14 cellular contexts compared by ENCODE assay signal in genomic region chr3:31634485-31634884, GRCh38.
DNase-seq lines count a peak whose midpoint lies in the region; ATAC-seq and TF ChIP-seq lines count a peak whose summit lies in the region.
"Had no signal": no experiment of that assay in that cellular context is flagged by ENCODE, and none has a peak within 500 bp of the region (broad histone marks: within the 10 kb centered on the region; RNA-seq: fewer than 3 reads in every experiment).

No MANE protein-coding gene starts in this region.

- no peaks in the 10 kb centered on the region for H3K9me3 Mint-ChIP-seq in chondrocyte (ENCODE audit: low read depth)
- H3K9me3 Mint-ChIP-seq in natural killer cell treated with Interleukin-12 subunit alpha and Interleukin-12 subunit beta and Interleukin-15 and Interleukin-18, amount 100 ng/mL, for 72 hours, result no peaks in the 10 kb centered on the region
- H3K9me3 Mint-ChIP-seq: central memory CD8-positive, alpha-beta T cell had no signal

- H3K4me1 Mint-ChIP-seq in chondrocyte (ENCODE audit: low read depth), result peaks cover 21% of the 10 kb centered on the region
- peaks cover 21 to 36% of the 10 kb centered on the region in 2 donors for H3K4me1 Mint-ChIP-seq in natural killer cell treated with Interleukin-12 subunit alpha and Interleukin-12 subunit beta and Interleukin-15 and Interleukin-18, amount 100 ng/mL, for 72 hours (ENCODE audit: low read depth in 2 of 2)

- peaks cover 17% of the 10 kb centered on the region for H3K36me3 Mint-ChIP-seq in chondrocyte (ENCODE audit: low read depth)
- peaks cover 19% of the 10 kb centered on the region for H3K36me3 Mint-ChIP-seq in natural killer cell treated with Interleukin-12 subunit alpha and Interleukin-12 subunit beta and Interleukin-15 and Interleukin-18, amount 100 ng/mL, for 72 hours

- peak overlapping the region; percentile 53 for H3K27ac Mint-ChIP-seq in chondrocyte (ENCODE audit: unreplicated experiment)
- peak overlapping the region; percentile 47 to 49 for H3K27ac Mint-ChIP-seq in natural killer cell treated with Interleukin-12 subunit alpha and Interleukin-12 subunit beta and Interleukin-15 and Interleukin-18, amount 100 ng/mL, for 72 hours

- no peaks in the 10 kb centered on the region for H3K27me3 Mint-ChIP-seq in chondrocyte (ENCODE audit: low read depth)
- no peaks in the 10 kb centered on the region for H3K27me3 Mint-ChIP-seq in natural killer cell treated with Interleukin-12 subunit alpha and Interleukin-12 subunit beta and Interleukin-15 and Interleukin-18, amount 100 ng/mL, for 72 hours
- H3K27me3 Mint-ChIP-seq: central memory CD8-positive, alpha-beta T cell had no signal

- DNase-seq in COLO829 (ENCODE audit: low spot score) (peak; percentile 18), HT1080 (ENCODE audit: low read depth) (peak; percentile 11), chondrocyte (ENCODE audit: low spot score) (no peak)
- DNase-seq in natural killer cell treated with Interleukin-12 subunit alpha and Interleukin-12 subunit beta and Interleukin-15 and Interleukin-18, amount 100 ng/mL, for 72 hours (ENCODE audit: low spot score), result no peak
- DNase-seq: activated T-cell treated with anti-CD3 and anti-CD28 coated beads, Interleukin-2, amount 50 U/mL, for 1 hour; NCI-H526; testis had no signal

- no peak overlapping the region for H3K4me3 Mint-ChIP-seq in chondrocyte (ENCODE audit: unreplicated experiment)
- H3K4me3 Mint-ChIP-seq in natural killer cell treated with Interleukin-12 subunit alpha and Interleukin-12 subunit beta and Interleukin-15 and Interleukin-18, amount 100 ng/mL, for 72 hours, result no peak overlapping the region
- H3K4me3 Mint-ChIP-seq: central memory CD8-positive, alpha-beta T cell had no signal

- ATAC-seq in natural killer cell treated with Interleukin-12 subunit alpha and Interleukin-12 subunit beta and Interleukin-15 and Interleukin-18, amount 100 ng/mL, for 72 hours, result no peak
- no peak for ATAC-seq in HG03159 (IDR thresholded peaks at IDR 0.05; ENCODE audit: unreplicated experiment)
- no peak for ATAC-seq in GM21360 (IDR thresholded peaks at IDR 0.05; ENCODE audit: unreplicated experiment)
- no peak for ATAC-seq in GM21576 (IDR thresholded peaks at IDR 0.05; ENCODE audit: unreplicated experiment)
- ATAC-seq: GM12878, HCT116, sciatic nerve had no signal

- TF ChIP-seq CTCF in chondrocyte (IDR thresholded peaks at IDR 0.05), result no peak

Comparison
In these comparisons a context has a peak if more than half of its experiments do, and no peak if none do; other contexts are left out.
1. DNase-seq: peak in COLO829 (single experiment) and HT1080 (single experiment); none in chondrocyte (single experiment) and natural killer cell treated with Interleukin-12 subunit alpha and Interleukin-12 subunit beta and Interleukin-15 and Interleukin-18, amount 100 ng/mL, for 72 hours (single experiment).